Comparison of ENCODE assay signal across 10 cellular contexts in genomic region chr16:51538707-51539604, GRCh38.
DNase-seq lines count a peak whose midpoint lies in the region; ATAC-seq, FAIRE-seq and TF ChIP-seq lines count a peak whose summit lies in the region.
"Had no signal": no experiment of that assay in that cellular context is flagged by ENCODE, and none has a peak within 500 bp of the region (broad histone marks: within the 10 kb centered on the region; RNA-seq: fewer than 3 reads in every experiment).

No MANE protein-coding gene starts in this region.

- no peaks in the 10 kb centered on the region for H3K4me1 ChIP-seq in SJCRH30

- ATAC-seq in activated CD8-positive, alpha-beta T cell treated with anti-CD3 and anti-CD28 coated beads for 36 hours, result no peak
- no peak for ATAC-seq in activated CD8-positive, alpha-beta T cell treated with anti-CD3 and anti-CD28 coated beads, Interleukin-2, amount 10 ng/mL, durations not matched to agents 7 days and 5 days
- no peak for ATAC-seq in activated T-helper 17 cell treated with anti-CD3 and anti-CD28 coated beads, Interleukin-2, amount 50 U/mL, for 72 hours (replicated peaks)
- no peak for ATAC-seq in GM18867 (IDR thresholded peaks at IDR 0.05; ENCODE audit: unreplicated experiment)

- H3K27ac ChIP-seq in SJCRH30, result no peak overlapping the region
- H3K27ac ChIP-seq: C4-2B had no signal

- no peaks in the 10 kb centered on the region; the same call in 1 of the 2 replicates for H3K27me3 ChIP-seq in SJCRH30

- H3K27me3 Mint-ChIP-seq in activated CD8-positive, alpha-beta T cell treated with anti-CD3 and anti-CD28 coated beads for 36 hours, result no peaks in the 10 kb centered on the region
- no peaks in the 10 kb centered on the region for H3K27me3 Mint-ChIP-seq in activated CD8-positive, alpha-beta T cell treated with anti-CD3 and anti-CD28 coated beads, Interleukin-2, amount 10 ng/mL, durations not matched to agents 7 days and 5 days (ENCODE audit: low read depth)
- no peaks in the 10 kb centered on the region for H3K27me3 Mint-ChIP-seq in activated T-helper 17 cell treated with anti-CD3 and anti-CD28 coated beads, Interleukin-2, amount 50 U/mL, for 72 hours

- peak; percentile 8 for DNase-seq in activated CD8-positive, alpha-beta T cell treated with anti-CD3 and anti-CD28 coated beads for 36 hours
- no peak for DNase-seq in activated CD8-positive, alpha-beta T cell treated with anti-CD3 and anti-CD28 coated beads, Interleukin-2, amount 10 ng/mL, durations not matched to agents 7 days and 5 days
- peak; percentile 39 for DNase-seq in SJCRH30
- DNase-seq in fibroblast of the aortic adventitia (ENCODE audit: low read depth), result peak; percentile 80
- peak; percentile 86 for DNase-seq in urothelium cell line (ENCODE audit: low spot score)
- no peak for DNase-seq in GM19240 (ENCODE audit: insufficient read length, low spot score)
- DNase-seq: NCI-H187 had no signal

- no peaks in the 10 kb centered on the region for H3K4me1 Mint-ChIP-seq in activated CD8-positive, alpha-beta T cell treated with anti-CD3 and anti-CD28 coated beads for 36 hours (ENCODE audit: low read depth)
- H3K4me1 Mint-ChIP-seq in activated CD8-positive, alpha-beta T cell treated with anti-CD3 and anti-CD28 coated beads, Interleukin-2, amount 10 ng/mL, durations not matched to agents 7 days and 5 days (ENCODE audit: low read depth), result peaks cover 1% of the 10 kb centered on the region
- no peaks in the 10 kb centered on the region for H3K4me1 Mint-ChIP-seq in activated T-helper 17 cell treated with anti-CD3 and anti-CD28 coated beads, Interleukin-2, amount 50 U/mL, for 72 hours

- no peak for FAIRE-seq in urothelium cell line (lab: Jason Lieb, UNC)

- no peaks in the 10 kb centered on the region for H3K36me3 ChIP-seq in SJCRH30

- H3K9me3 ChIP-seq in SJCRH30 (replicated peaks), result no peaks in the 10 kb centered on the region

- H3K4me3 Mint-ChIP-seq in activated CD8-positive, alpha-beta T cell treated with anti-CD3 and anti-CD28 coated beads for 36 hours, result no peak overlapping the region
- no peak overlapping the region for H3K4me3 Mint-ChIP-seq in activated CD8-positive, alpha-beta T cell treated with anti-CD3 and anti-CD28 coated beads, Interleukin-2, amount 10 ng/mL, durations not matched to agents 7 days and 5 days
- H3K4me3 Mint-ChIP-seq in activated T-helper 17 cell treated with anti-CD3 and anti-CD28 coated beads, Interleukin-2, amount 50 U/mL, for 72 hours, result no peak overlapping the region

- no peak for TF ChIP-seq CTCF in activated CD8-positive, alpha-beta T cell treated with anti-CD3 and anti-CD28 coated beads for 36 hours (IDR thresholded peaks at IDR 0.05)
- no peak for TF ChIP-seq CTCF in fibroblast of the aortic adventitia (IDR thresholded peaks at IDR 0.05; ENCODE audit: insufficient read depth, low read length)

- POLR2A ChIA-PET in activated CD8-positive, alpha-beta T cell treated with anti-CD3 and anti-CD28 coated beads for 36 hours (lab: Charles Lee), result no interaction called here
- POLR2A ChIA-PET in activated CD8-positive, alpha-beta T cell treated with anti-CD3 and anti-CD28 coated beads, Interleukin-2, amount 10 ng/mL, durations not matched to agents 7 days and 5 days (lab: Charles Lee), result no interaction called here

- H3K9me3 Mint-ChIP-seq in activated CD8-positive, alpha-beta T cell treated with anti-CD3 and anti-CD28 coated beads for 36 hours, result peaks cover 4% of the 10 kb centered on the region
- no peaks in the 10 kb centered on the region for H3K9me3 Mint-ChIP-seq in activated CD8-positive, alpha-beta T cell treated with anti-CD3 and anti-CD28 coated beads, Interleukin-2, amount 10 ng/mL, durations not matched to agents 7 days and 5 days (ENCODE audit: insufficient read depth)
- H3K9me3 Mint-ChIP-seq in activated T-helper 17 cell treated with anti-CD3 and anti-CD28 coated beads, Interleukin-2, amount 50 U/mL, for 72 hours, result peaks cover 10% of the 10 kb centered on the region

- no peak overlapping the region for H3K27ac Mint-ChIP-seq in activated CD8-positive, alpha-beta T cell treated with anti-CD3 and anti-CD28 coated beads for 36 hours
- no peak overlapping the region for H3K27ac Mint-ChIP-seq in activated CD8-positive, alpha-beta T cell treated with anti-CD3 and anti-CD28 coated beads, Interleukin-2, amount 10 ng/mL, durations not matched to agents 7 days and 5 days
- H3K27ac Mint-ChIP-seq in activated T-helper 17 cell treated with anti-CD3 and anti-CD28 coated beads, Interleukin-2, amount 50 U/mL, for 72 hours, result no peak overlapping the region

- H3K36me3 Mint-ChIP-seq in activated CD8-positive, alpha-beta T cell treated with anti-CD3 and anti-CD28 coated beads for 36 hours (ENCODE audit: low read depth), result no peaks in the 10 kb centered on the region
- no peaks in the 10 kb centered on the region for H3K36me3 Mint-ChIP-seq in activated CD8-positive, alpha-beta T cell treated with anti-CD3 and anti-CD28 coated beads, Interleukin-2, amount 10 ng/mL, durations not matched to agents 7 days and 5 days (ENCODE audit: low read depth)
- H3K36me3 Mint-ChIP-seq in activated T-helper 17 cell treated with anti-CD3 and anti-CD28 coated beads, Interleukin-2, amount 50 U/mL, for 72 hours (ENCODE audit: low read depth), result no peaks in the 10 kb centered on the region

- CTCF ChIA-PET in activated CD8-positive, alpha-beta T cell treated with anti-CD3 and anti-CD28 coated beads for 36 hours (lab: Charles Lee), result no interaction called here
- CTCF ChIA-PET in activated CD8-positive, alpha-beta T cell treated with anti-CD3 and anti-CD28 coated beads, Interleukin-2, amount 10 ng/mL, durations not matched to agents 7 days and 5 days (lab: Charles Lee), result no interaction called here

- intact Hi-C loops in activated CD8-positive, alpha-beta T cell treated with anti-CD3 and anti-CD28 coated beads for 36 hours (cut with micrococcal nuclease), result no loop called here

- no peak overlapping the region for H3K4me3 ChIP-seq in SJCRH30
- no peak overlapping the region for H3K4me3 ChIP-seq in fibroblast of the aortic adventitia (ENCODE audit: low read depth, low read length)

Comparison
In these comparisons a context has a peak if more than half of its experiments do, and no peak if none do; other contexts are left out.
1. DNase-seq: peak in activated CD8-positive, alpha-beta T cell treated with anti-CD3 and anti-CD28 coated beads for 36 hours (single experiment), SJCRH30 (2 of 2), fibroblast of the aortic adventitia (single experiment) and urothelium cell line (single experiment); none in activated CD8-positive, alpha-beta T cell treated with anti-CD3 and anti-CD28 coated beads, Interleukin-2, amount 10 ng/mL, durations not matched to agents 7 days and 5 days (single experiment) and GM19240 (single experiment).